ENCODE assay signal across 12 cellular contexts in the genomic region with DNA sequence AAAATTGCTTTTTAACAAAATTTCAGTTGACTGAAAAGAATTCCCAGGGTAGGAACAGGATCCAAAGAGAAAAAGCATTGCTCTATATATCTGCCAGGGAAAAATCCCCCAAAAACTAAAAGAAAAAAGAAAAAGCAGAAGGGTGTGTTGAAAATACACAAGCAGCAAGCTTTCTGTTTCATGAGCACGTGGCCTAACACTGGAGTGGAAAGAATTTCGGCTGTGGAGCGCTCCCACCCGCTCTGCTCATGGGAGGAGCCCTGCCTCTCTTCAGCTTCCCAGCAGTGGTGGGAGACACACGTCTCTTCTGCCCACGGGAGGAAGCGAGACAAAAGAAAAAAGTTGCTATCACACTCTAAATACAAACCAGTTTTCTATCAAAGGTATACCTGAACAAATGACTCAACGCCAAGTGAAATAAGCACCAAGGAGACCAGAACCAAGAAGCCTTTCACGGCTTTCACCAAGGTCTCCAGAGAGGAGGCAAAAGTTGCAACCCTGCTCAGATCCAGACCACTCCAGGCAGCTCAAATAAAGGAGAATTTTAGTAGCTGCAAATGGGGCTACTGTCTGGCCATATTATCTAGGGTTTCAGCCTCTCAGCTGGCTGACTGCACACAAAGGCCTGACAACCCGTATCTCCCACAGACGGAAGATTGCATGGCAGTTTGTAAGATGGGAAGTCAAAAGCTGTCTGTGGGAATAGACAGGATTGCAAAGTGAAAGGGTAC. TPM values are rescaled to one million over a fixed set of nuclear protein-coding genes. Genes with fewer than 3 reads are reported as not detected.
A peak's percentile ranks its signal among the peaks of the same experiment; 100 is the strongest.
DNase-seq lines count a peak whose midpoint lies in the region; ATAC-seq and TF ChIP-seq lines count a peak whose summit lies in the region.
"Had no signal": no experiment of that assay in that cellular context is flagged by ENCODE, and none has a peak within 500 bp of the region (broad histone marks: within the 10 kb centered on the region; RNA-seq: fewer than 3 reads in every experiment).

No MANE protein-coding gene starts in this region.

- H2AFZ ChIP-seq in IMR-90 (replicated peaks; ENCODE audit: low read length, poor library complexity), result no peak overlapping the region

- TF ChIP-seq CTCF in IMR-90 (conservative IDR thresholded peaks at IDR 0.05; ENCODE audit: low read depth, low read length) (no peak), ascending aorta (IDR thresholded peaks at IDR 0.05) (no peak)

- no peak overlapping the region for H3K18ac ChIP-seq in IMR-90 (ENCODE audit: low read depth, low read length)

- no peak for TF ChIP-seq RAD21 in IMR-90 (IDR thresholded peaks at IDR 0.05; ENCODE audit: low read length)

- peak; percentile 21 for DNase-seq in IMR-90
- DNase-seq in ascending aorta (ENCODE audit: low spot score in 2 of 2), result no peak
- DNase-seq in left colon, result peak; percentile 28 to 34
- DNase-seq in amniotic stem cell (lab: John Stamatoyannopoulos, UW), result no peak
- DNase-seq: DND-41, NCI-H2081 treated with DMSO at 0.1 percent for 48 hours had no signal

- H3K27me3 Mint-ChIP-seq in stimulated activated memory B cell treated with anti-CD40 and anti-IgM and Interleukin-4, amounts not matched to agents 10 μg/mL and 1 μg/mL and 100 μg/mL, for 72 hours, result peaks cover 63% of the 10 kb centered on the region

- H4K5ac ChIP-seq in IMR-90 (ENCODE audit: low read depth, low read length), result no peak overlapping the region

- ATAC-seq in IMR-90 (ENCODE audit: low read depth), result no peak
- no peak for ATAC-seq in left colon
- no peak for ATAC-seq in GM18858 (IDR thresholded peaks at IDR 0.05; ENCODE audit: unreplicated experiment)
- ATAC-seq in stimulated activated memory B cell treated with anti-CD40 and anti-IgM and Interleukin-4, amounts not matched to agents 10 μg/mL and 1 μg/mL and 100 μg/mL, for 72 hours, result no peak
- ATAC-seq in HG02642 (IDR thresholded peaks at IDR 0.05; ENCODE audit: poor library complexity, unreplicated experiment), result no peak
- ATAC-seq: body of pancreas had no signal

- no peak overlapping the region for H2AK5ac ChIP-seq in IMR-90 (ENCODE audit: low read depth, low read length)

- H3K4me3 Mint-ChIP-seq in stimulated activated memory B cell treated with anti-CD40 and anti-IgM and Interleukin-4, amounts not matched to agents 10 μg/mL and 1 μg/mL and 100 μg/mL, for 72 hours, result no peak overlapping the region

- TF ChIP-seq POLR2A in IMR-90 (IDR thresholded peaks at IDR 0.05; ENCODE audit: low read depth, low read length), result no peak

- H3K4me1 Mint-ChIP-seq in stimulated activated memory B cell treated with anti-CD40 and anti-IgM and Interleukin-4, amounts not matched to agents 10 μg/mL and 1 μg/mL and 100 μg/mL, for 72 hours, result peaks cover 32% of the 10 kb centered on the region

- no peaks in the 10 kb centered on the region for H3K79me1 ChIP-seq in IMR-90 (ENCODE audit: low read depth in 1 of 2, low read length in 2 of 2)

- H3K27ac ChIP-seq in IMR-90 (ENCODE audit: insufficient read depth, low read length) (no peak overlapping the region), ascending aorta (peak overlapping the region; percentile 15 to 62), skin epidermis (peak overlapping the region in 20 of 21 experiments; percentile 24 to 84 (median 59))
- H3K27ac ChIP-seq: SJSA1 had no signal

- dilution Hi-C loops in IMR-90 (cut with HindIII; ENCODE audit: low sequenced_read_pairs, unreplicated experiment), result no loop called here

- peaks cover 12% of the 10 kb centered on the region for H3K9me3 Mint-ChIP-seq in stimulated activated memory B cell treated with anti-CD40 and anti-IgM and Interleukin-4, amounts not matched to agents 10 μg/mL and 1 μg/mL and 100 μg/mL, for 72 hours

- in situ Hi-C loops in IMR-90 (cut with MboI; ENCODE audit: low sequenced_read_pairs), result no loop called here

- no peak overlapping the region for H2BK120ac ChIP-seq in IMR-90 (ENCODE audit: low read depth, low read length)

- POLR2A ChIA-PET in IMR-90 (lab: Charles Lee; ENCODE audit: unreplicated experiment), result no interaction called here

- no peaks in the 10 kb centered on the region for H3K27me3 ChIP-seq in IMR-90 (ENCODE audit: control insufficient read depth, insufficient read depth, low read length)
- no peaks in the 10 kb centered on the region for H3K27me3 ChIP-seq in ascending aorta
- H3K27me3 ChIP-seq: body of pancreas, SJSA1 had no signal

- 80% methylated on average over 1 of the region's 11 CpGs; no CpG with 5 or more reads in 1 of the 2 experiments for WGBS in IMR-90 (ENCODE audit: extremely low coverage in 2 of 2, insufficient read length in 1 of 2), 2 experiments

- no peak overlapping the region for H3K4ac ChIP-seq in IMR-90 (ENCODE audit: low read depth, low read length)

- H4K20me1 ChIP-seq in IMR-90 (ENCODE audit: insufficient read depth, low read length), result no peaks in the 10 kb centered on the region

- intact Hi-C loops in IMR-90 (cut with micrococcal nuclease), result no loop called here
- intact Hi-C loops in ascending aorta (cut with DNase I), result no loop called here
- intact Hi-C loops in left colon (cut with DNase I, micrococcal nuclease), result no loop called here

- H3K36me3 Mint-ChIP-seq in stimulated activated memory B cell treated with anti-CD40 and anti-IgM and Interleukin-4, amounts not matched to agents 10 μg/mL and 1 μg/mL and 100 μg/mL, for 72 hours, result peaks cover 5% of the 10 kb centered on the region

- CTCF ChIA-PET in IMR-90 (lab: Yijun Ruan, JAX), result no interaction called here

- no peak overlapping the region for H2BK5ac ChIP-seq in IMR-90 (ENCODE audit: low read depth, low read length, poor library complexity, severe bottlenecking)

- no peak overlapping the region for H2BK20ac ChIP-seq in IMR-90 (ENCODE audit: low read depth, low read length)

- H2AK9ac ChIP-seq in IMR-90 (replicated peaks; ENCODE audit: low read depth, low read length, poor library complexity), result no peak overlapping the region

- H3K4me2 ChIP-seq in IMR-90 (ENCODE audit: low read depth, low read length), result no peak overlapping the region

- no peak overlapping the region for H3K23ac ChIP-seq in IMR-90 (ENCODE audit: low read depth, low read length)

- no peak overlapping the region for H3K9ac ChIP-seq in IMR-90 (ENCODE audit: low read depth, low read length)

- H3K56ac ChIP-seq in IMR-90 (ENCODE audit: extremely low read depth, insufficient read depth, low read length), result no peak overlapping the region

- H4K91ac ChIP-seq in IMR-90 (ENCODE audit: insufficient read depth, low read depth, low read length), result no peak overlapping the region

- H3K36me3 ChIP-seq in IMR-90 (ENCODE audit: control insufficient read depth, insufficient read depth, low read length) (no peaks in the 10 kb centered on the region), ascending aorta (no peaks in the 10 kb centered on the region)
- H3K36me3 ChIP-seq: SJSA1 had no signal

- peaks cover 7% of the 10 kb centered on the region; the same call in 1 of the 2 replicates for H3K4me1 ChIP-seq in IMR-90 (ENCODE audit: control insufficient read depth, insufficient read depth, low read length)
- no peaks in the 10 kb centered on the region for H3K4me1 ChIP-seq in ascending aorta
- H3K4me1 ChIP-seq: body of pancreas had no signal

- H4K8ac ChIP-seq in IMR-90 (ENCODE audit: low read depth in 2 of 2, low read length in 2 of 2), result no peak overlapping the region

- H3K9me1 ChIP-seq in IMR-90 (ENCODE audit: insufficient read depth, low read length), result 0 out of 2 replicates have a peak, but pooled peaks cover 3% of the 10 kb centered on the region

- H3K9me3 ChIP-seq in IMR-90 (ENCODE audit: control insufficient read depth, insufficient read depth, low read length) (no peaks in the 10 kb centered on the region), ascending aorta (no peaks in the 10 kb centered on the region)
- H3K9me3 ChIP-seq: body of pancreas, SJSA1 had no signal

- H3K4me3 ChIP-seq in IMR-90 (ENCODE audit: insufficient read depth, low read depth, low read length) (no peak overlapping the region), ascending aorta (peak overlapping the region in 1 of 2 donors; percentile 28), skin epidermis (no peak overlapping the region)
- H3K4me3 ChIP-seq: body of pancreas, SJSA1 had no signal

- H3K14ac ChIP-seq in IMR-90 (replicated peaks; ENCODE audit: low read depth, low read length), result no peak overlapping the region

- BruUV-seq in IMR-90 (replicated peaks; lab: Mats Ljungman, UMichigan), result no TSS peak

- no peak overlapping the region for H3K27ac Mint-ChIP-seq in stimulated activated memory B cell treated with anti-CD40 and anti-IgM and Interleukin-4, amounts not matched to agents 10 μg/mL and 1 μg/mL and 100 μg/mL, for 72 hours

- H2BK15ac ChIP-seq in IMR-90 (ENCODE audit: low read depth, low read length), result no peak overlapping the region

TF ChIP-seq in IMR-90, 13 proteins besides CTCF, POLR2A, EP300 and RAD21:
- TF ChIP-seq RCOR1 (IDR thresholded peaks at IDR 0.05; ENCODE audit: insufficient replicate concordance, low read length), result no peak
- TF ChIP-seq BHLHE40 (IDR thresholded peaks at IDR 0.05; ENCODE audit: low read depth, low read length), result no peak
- TF ChIP-seq, protein P1, sequence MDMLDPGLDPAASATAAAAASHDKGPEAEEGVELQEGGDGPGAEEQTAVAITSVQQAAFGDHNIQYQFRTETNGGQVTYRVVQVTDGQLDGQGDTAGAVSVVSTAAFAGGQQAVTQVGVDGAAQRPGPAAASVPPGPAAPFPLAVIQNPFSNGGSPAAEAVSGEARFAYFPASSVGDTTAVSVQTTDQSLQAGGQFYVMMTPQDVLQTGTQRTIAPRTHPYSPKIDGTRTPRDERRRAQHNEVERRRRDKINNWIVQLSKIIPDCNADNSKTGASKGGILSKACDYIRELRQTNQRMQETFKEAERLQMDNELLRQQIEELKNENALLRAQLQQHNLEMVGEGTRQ (IDR thresholded peaks at IDR 0.05; ENCODE audit: low read depth, low read length), result peak; percentile 31; the same call in 1 of the 2 replicates
TF ChIP-seq in IMR-90: peak in this region for 1.

RNA-seq across cellular contexts. Expression of gene ZNF496, which starts 29.5 kb away (rescaled TPM):
- total RNA-seq in IMR-90 (2012; rRNA removed) (8.9 and 11.7 TPM in 2 replicates), ascending aorta (38.5 TPM), left colon (10 to 100 TPM; 11.4 to 14.1 TPM)
- 16.2 and 17.1 TPM in 2 replicates for polyA plus RNA-seq in IMR-90 (2012; rRNA removed)
- polyA plus RNA-seq in IMR-90 (2012; cell fraction: cytosol; rRNA removed), result 13.7 and 15.5 TPM in 2 replicates
- polyA plus RNA-seq in IMR-90 (2012; cell fraction: nucleus; rRNA removed; ENCODE audit: low replicate concordance), result 22.8 and 27.3 TPM in 2 replicates

RNA-seq across cellular contexts. Expression of gene NLRP3, which starts 54.8 kb away (rescaled TPM):
- total RNA-seq in IMR-90 (2012; rRNA removed) (0.18 TPM in 1 of 2 replicates, not detected in the other), ascending aorta (0.11 TPM), left colon (1 to 10 TPM in 1 of 2 donors, under 1 TPM in 1; 0.61 to 2.7 TPM)
- polyA plus RNA-seq in IMR-90 (2012; rRNA removed), result 0.03 TPM in 1 of 2 replicates, not detected in the other
- polyA plus RNA-seq in IMR-90 (2012; cell fraction: cytosol; rRNA removed), result 0.04 TPM in 1 of 2 replicates, not detected in the other
- 0.20 and 0.37 TPM in 2 replicates for polyA plus RNA-seq in IMR-90 (2012; cell fraction: nucleus; rRNA removed; ENCODE audit: low replicate concordance)

Comparison
In these comparisons a context has a peak if more than half of its experiments do, and no peak if none do; other contexts are left out.
1. DNase-seq: peak in IMR-90 (single experiment) and left colon (2 of 2); none in ascending aorta (0 of 2) and amniotic stem cell (single experiment).